ENCODE assay signal across 17 cellular contexts in genomic region chr16:86512301-86512859, GRCh38. TPM values are rescaled to one million over a fixed set of nuclear protein-coding genes. Genes with fewer than 3 reads are reported as not detected.
DNase-seq lines count a peak whose midpoint lies in the region; ATAC-seq and TF ChIP-seq lines count a peak whose summit lies in the region.
"Had no signal": no experiment of that assay in that cellular context is flagged by ENCODE, and none has a peak within 500 bp of the region (broad histone marks: within the 10 kb centered on the region; RNA-seq: fewer than 3 reads in every experiment).

No MANE protein-coding gene starts in this region.

- peaks cover 0 to 16% of the 10 kb centered on the region in 2 donors for H3K36me3 ChIP-seq in gastroesophageal sphincter
- H3K36me3 ChIP-seq in rectal smooth muscle tissue (ENCODE audit: control insufficient read depth, insufficient read depth, low read length), result peaks cover 6% of the 10 kb centered on the region
- H3K36me3 ChIP-seq: BLaER1, pancreas had no signal

- no peak for TF ChIP-seq EP300 in gastroesophageal sphincter (IDR thresholded peaks at IDR 0.05)

- WGBS in gastroesophageal sphincter (ENCODE audit: low coverage in 1 of 2), 2 donors, result no CpG with 5 or more reads among the region's 24 CpGs
- 40 to 53% methylated on average over 17 to 20 of the region's 24 CpGs for WGBS in lower leg skin, 2 donors

- H3K27ac ChIP-seq in gastroesophageal sphincter (peak overlapping the region; percentile 70 to 99 (median 98)), rectal smooth muscle tissue (ENCODE audit: low read depth, low read length) (peak overlapping the region; percentile 95)
- H3K27ac ChIP-seq: BLaER1, pancreas had no signal

- TF ChIP-seq CTCF in WI38 (IDR thresholded peaks at IDR 0.05; ENCODE audit: low read depth, low read length) (no peak), gastroesophageal sphincter (IDR thresholded peaks at IDR 0.05) (no peak), lower leg skin (IDR thresholded peaks at IDR 0.05) (no peak)

- TF ChIP-seq POLR2A in gastroesophageal sphincter (IDR thresholded peaks at IDR 0.05), result peak; percentile 9 to 26
- no peak for TF ChIP-seq POLR2A in lower leg skin (IDR thresholded peaks at IDR 0.05)

- H3K27me3 ChIP-seq in gastroesophageal sphincter (peaks cover 37% of the 10 kb centered on the region), rectal smooth muscle tissue (ENCODE audit: control insufficient read depth, insufficient read depth, low read length) (peaks cover 11% of the 10 kb centered on the region)

- H3K4me1 ChIP-seq in gastroesophageal sphincter (peaks cover 0 to 39% (median 5%) of the 10 kb centered on the region in 3 donors), rectal smooth muscle tissue (ENCODE audit: control insufficient read depth, insufficient read depth, low read length) (peaks cover 1% of the 10 kb centered on the region)

- H3K9ac ChIP-seq in rectal smooth muscle tissue (ENCODE audit: low read length), result peak overlapping the region; percentile 98
- H3K9ac ChIP-seq: BLaER1 had no signal

- DNase-seq in EH (ENCODE audit: low read depth) (peak; percentile 16), putamen (ENCODE audit: low spot score) (no peak), left colon (no peak), islet precursor cell (no peak), lower leg skin (ENCODE audit: low spot score in 2 of 2) (no peak)
- DNase-seq: activated CD8-positive, alpha-beta memory T cell treated with anti-CD3 and anti-CD28 coated beads for 24 hours; activated naive CD4-positive, alpha-beta T cell treated with anti-CD3 and anti-CD28 coated beads, Interleukin-2, amount 10 ng/mL, durations not matched to agents 7 days and 5 days; left cardiac atrium; NCI-H1417; NCI-H526; stimulated activated CD4-positive, alpha-beta T cell treated with anti-CD3 and anti-CD28 coated beads, Interleukin-1b, Interleukin-23, amount 100 ng/mL, for 48 hours had no signal

- no peaks in the 10 kb centered on the region for H3K9me3 ChIP-seq in gastroesophageal sphincter
- H3K9me3 ChIP-seq: BLaER1, pancreas had no signal

- intact Hi-C loops in left colon (cut with DNase I, micrococcal nuclease), result loop anchor here in 1 of 2 donors (5.0 to 10.0 kb wide), 2 partner anchors 168 to 315 kb away; no protein-coding TSS in a partner anchor
- intact Hi-C loops in lower leg skin (cut with DNase I; ENCODE audit: low total_unique reads), result no loop called here

- ATAC-seq in gastroesophageal sphincter (no peak), left colon (no peak)
- ATAC-seq: left cardiac atrium, pancreas had no signal

- H3K4me3 ChIP-seq in WI38 (ENCODE audit: low read depth, low read length) (peak overlapping the region; percentile 97), gastroesophageal sphincter (peak overlapping the region; percentile 46 to 89), rectal smooth muscle tissue (ENCODE audit: low read length) (peak overlapping the region; percentile 80), lower leg skin (ENCODE audit: low read depth, poor library complexity, severe bottlenecking) (no peak overlapping the region)
- H3K4me3 ChIP-seq: BLaER1 had no signal

RNA-seq across cellular contexts. Expression of gene FOXF1, which starts 2.1 kb away (rescaled TPM):
- 10 to 100 TPM; 39.7 to 81.1 (median 59.3) TPM for total RNA-seq in gastroesophageal sphincter
- total RNA-seq in left colon, result 10 to 100 TPM in 1 of 2 donors, 1 to 10 TPM in 1; 4.9 to 13.7 TPM
- total RNA-seq in lower leg skin, result under 1 TPM in 2 of 4 donors, not detected in 2; 0.10 to 0.45 TPM
- total RNA-seq: chondrocyte had no signal

RNA-seq across cellular contexts. Expression of gene MTHFSD, which starts 42.7 kb away (rescaled TPM):
- 10 to 100 TPM; 12.5 to 26.6 (median 19.3) TPM for total RNA-seq in gastroesophageal sphincter
- total RNA-seq in left colon, result 10 to 100 TPM; 18.6 to 23.3 TPM
- 10 to 100 TPM; 14.5 to 34.8 (median 25.5) TPM for total RNA-seq in lower leg skin

RNA-seq across cellular contexts. Expression of gene FOXC2, which starts 54.2 kb away (rescaled TPM):
- total RNA-seq in gastroesophageal sphincter (1 to 10 TPM in 1 of 4 donors, under 1 TPM in 3; 0.40 to 1.5 (median 0.50) TPM), left colon (under 1 TPM; 0.34 TPM), lower leg skin (under 1 TPM in 3 of 4 donors, not detected in 1; 0.16 to 0.32 (median 0.17) TPM)

Comparison
In these comparisons a context has a peak if more than half of its experiments do, and no peak if none do; other contexts are left out.
1. POLR2A ChIP-seq: peak in gastroesophageal sphincter (2 of 2); none in lower leg skin (0 of 2).
2. RNA of gene FOXF1, which starts 2.1 kb away (total RNA-seq): 39.7 to 81.1 TPM in gastroesophageal sphincter and 4.9 to 13.7 TPM in left colon; 0.10 to 0.45 TPM in lower leg skin; every median in the first group is over 4 times any median in the second.